Comparison of ENCODE assay signal across 14 cellular contexts in the genomic region with DNA sequence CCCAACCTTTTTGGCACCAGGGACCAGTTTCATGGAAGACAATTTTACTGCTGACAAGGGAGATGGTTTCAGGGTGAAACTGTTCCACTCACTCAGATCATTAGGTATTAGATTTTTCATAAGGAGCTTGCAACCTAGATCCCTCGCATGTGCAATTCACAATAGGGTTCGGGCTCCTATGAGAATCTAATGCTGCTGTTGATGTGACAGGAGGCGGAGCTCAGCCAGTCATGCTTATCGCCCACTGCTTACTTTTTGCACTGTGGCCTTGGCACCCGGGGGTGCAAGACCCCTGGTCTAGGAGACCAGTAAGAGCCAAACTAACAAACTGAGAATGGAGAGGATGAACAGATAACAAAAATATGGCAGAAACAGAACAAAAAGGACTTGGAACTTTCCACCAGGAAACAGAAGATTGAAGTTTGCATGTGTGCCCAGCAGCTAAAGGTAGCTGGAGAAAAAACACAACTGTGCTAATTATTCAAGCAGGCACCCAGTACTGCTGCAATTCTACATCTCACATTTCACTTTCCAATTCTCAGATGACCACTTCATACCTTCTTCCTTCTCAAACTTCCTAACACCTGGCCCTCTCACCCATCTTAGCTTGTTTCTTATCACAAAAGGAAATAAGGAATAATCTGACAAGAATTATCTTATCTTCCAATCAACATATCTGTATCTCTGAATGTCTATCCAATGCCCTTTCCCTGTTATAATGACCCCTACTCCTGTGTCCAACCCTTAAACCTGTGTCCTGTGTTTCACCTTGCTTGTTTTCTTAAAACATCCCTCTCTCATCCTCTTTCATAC. TPM values are rescaled to one million over a fixed set of nuclear protein-coding genes. Genes with fewer than 3 reads are reported as not detected.
A peak's percentile ranks its signal among the peaks of the same experiment; 100 is the strongest.
DNase-seq lines count a peak whose midpoint lies in the region; ATAC-seq and TF ChIP-seq lines count a peak whose summit lies in the region.
"Had no signal": no experiment of that assay in that cellular context is flagged by ENCODE, and none has a peak within 500 bp of the region (broad histone marks: within the 10 kb centered on the region; RNA-seq: fewer than 3 reads in every experiment).

No MANE protein-coding gene starts in this region.

- no peaks in the 10 kb centered on the region for H3K9me3 Mint-ChIP-seq in CD14-positive monocyte
- H3K9me3 Mint-ChIP-seq in immature natural killer cell: no peaks in the 10 kb centered on the region
- H3K9me3 Mint-ChIP-seq in glutamatergic neuron (ENCODE audit: unreplicated experiment): peaks cover 2% of the 10 kb centered on the region

- no peak overlapping the region for H2AFZ ChIP-seq in KMS-11 (ENCODE audit: low read depth)
- H2AFZ ChIP-seq: hepatocyte had no signal

- DNase-seq in CD14-positive monocyte (ENCODE audit: low spot score) (no peak), EL (peak; percentile 17), immature natural killer cell (no peak), glutamatergic neuron (no peak)
- no peak for DNase-seq in stimulated activated CD4-positive, alpha-beta T cell treated with anti-CD3 and anti-CD28 coated beads, Interleukin-12 subunit alpha, Interleukin-12 subunit beta, amount 100 ng/mL, for 4 hours
- DNase-seq: DMS79, mucosa of descending colon, NCI-H2227 treated with DMSO at 0.1 percent for 48 hours, sigmoid colon, SJCRH30 had no signal

- H3K4me3 Mint-ChIP-seq in CD14-positive monocyte (peak overlapping the region; percentile 25 to 36), immature natural killer cell (peak overlapping the region; percentile 1 to 69 (median 61)), glutamatergic neuron (ENCODE audit: unreplicated experiment) (no peak overlapping the region)

- H3K27ac Mint-ChIP-seq in CD14-positive monocyte (peak overlapping the region; percentile 80 to 94 (median 87)), immature natural killer cell (peak overlapping the region; percentile 9 to 62 (median 44)), glutamatergic neuron (ENCODE audit: unreplicated experiment) (no peak overlapping the region)

- ATAC-seq in GM19455 (IDR thresholded peaks at IDR 0.05; ENCODE audit: unreplicated experiment) (no peak), HG03159 (IDR thresholded peaks at IDR 0.05; ENCODE audit: unreplicated experiment) (no peak)

- H3K9ac ChIP-seq in KMS-11: no peak overlapping the region

- H3K27me3 Mint-ChIP-seq in CD14-positive monocyte (ENCODE audit: low read depth in 3 of 3) (no peaks in the 10 kb centered on the region), immature natural killer cell (ENCODE audit: low read depth in 3 of 3) (peaks cover 0 to 6% (median 4%) of the 10 kb centered on the region in 3 donors), glutamatergic neuron (ENCODE audit: unreplicated experiment) (no peaks in the 10 kb centered on the region)

- H3K36me3 ChIP-seq in KMS-11 (ENCODE audit: insufficient read depth): no peaks in the 10 kb centered on the region
- H3K36me3 ChIP-seq: sigmoid colon had no signal

- no peak overlapping the region; the same call in 1 of the 2 replicates for H3K27ac ChIP-seq in KMS-11
- H3K27ac ChIP-seq: hepatocyte, sigmoid colon, SJCRH30 had no signal

- H3K4me1 Mint-ChIP-seq in CD14-positive monocyte: peaks cover 69% of the 10 kb centered on the region
- peaks cover 56 to 70% of the 10 kb centered on the region in 2 donors for H3K4me1 Mint-ChIP-seq in immature natural killer cell
- peaks cover 11% of the 10 kb centered on the region for H3K4me1 Mint-ChIP-seq in glutamatergic neuron (ENCODE audit: low read depth, unreplicated experiment)

- H4K20me1 ChIP-seq in KMS-11 (ENCODE audit: insufficient read depth): peaks cover 79% of the 10 kb centered on the region

- intact Hi-C loops in CD14-positive monocyte (cut with micrococcal nuclease): no loop called here

- H3K4me1 ChIP-seq in KMS-11 (ENCODE audit: low read depth, poor library complexity, severe bottlenecking): peaks cover 73% of the 10 kb centered on the region

- H3K36me3 Mint-ChIP-seq in CD14-positive monocyte: peaks cover 18 to 24% of the 10 kb centered on the region in 2 donors
- H3K36me3 Mint-ChIP-seq in immature natural killer cell: no peaks in the 10 kb centered on the region
- no peaks in the 10 kb centered on the region for H3K36me3 Mint-ChIP-seq in glutamatergic neuron (ENCODE audit: unreplicated experiment)

- H3K4me2 ChIP-seq in KMS-11: 0 out of 2 replicates have a peak overlapping the region, but pooled peaks have one; percentile 10
- H3K4me2 ChIP-seq: hepatocyte had no signal

- peaks cover 99% of the 10 kb centered on the region for H3K79me2 ChIP-seq in KMS-11 (ENCODE audit: insufficient read depth, low read depth)

- H3K27me3 ChIP-seq in KMS-11 (ENCODE audit: insufficient read depth, low read depth): no peaks in the 10 kb centered on the region
- H3K27me3 ChIP-seq: hepatocyte, sigmoid colon, SJCRH30 had no signal

- H3K4me3 ChIP-seq in KMS-11 (IDR thresholded peaks at IDR 0.05; ENCODE audit: insufficient read depth, low read depth, low read length): no peak overlapping the region
- H3K4me3 ChIP-seq: hepatocyte, mucosa of descending colon, sigmoid colon, SJCRH30 had no signal

- TF ChIP-seq CTCF in CD14-positive monocyte (IDR thresholded peaks at IDR 0.05) (no peak), KMS-11 (conservative IDR thresholded peaks at IDR 0.05; ENCODE audit: low read depth, low read length) (no peak), glutamatergic neuron (IDR thresholded peaks at IDR 0.05; ENCODE audit: partially characterized antibody, unreplicated experiment) (no peak)

RNA-seq across cellular contexts. Expression of a gene that starts 24.8 kb away (rescaled TPM):
- 10 to 100 TPM; 44.8 to 54.2 TPM for polyA plus RNA-seq in CD14-positive monocyte
- 10 to 100 TPM; 48.6 to 77.4 (median 53.2) TPM for polyA plus RNA-seq in immature natural killer cell
- 79.9 TPM for total RNA-seq in glutamatergic neuron (ENCODE audit: unreplicated experiment)
